Comparison of ENCODE assay signal across 25 cellular contexts in genomic region chr4:23130845-23131244, GRCh38.
A peak's percentile ranks its signal among the peaks of the same experiment; 100 is the strongest.
DNase-seq lines count a peak whose midpoint lies in the region; ATAC-seq and TF ChIP-seq lines count a peak whose summit lies in the region.
"Had no signal": no experiment of that assay in that cellular context is flagged by ENCODE, and none has a peak within 500 bp of the region (broad histone marks: within the 10 kb centered on the region; RNA-seq: fewer than 3 reads in every experiment).

No MANE protein-coding gene starts in this region.

- H4K91ac ChIP-seq in H9 (ENCODE audit: insufficient read length, low read depth, low read length) = no peak overlapping the region

- H3K4me1 ChIP-seq in BE2C (no peaks in the 10 kb centered on the region), H9 (ENCODE audit: insufficient read depth, low read length) (peaks cover 2% of the 10 kb centered on the region; the same call in 1 of the 2 replicates)
- H3K4me1 ChIP-seq: HAP-1 had no signal

- intact Hi-C loops in activated CD4-positive, alpha-beta memory T cell treated with anti-CD3 and anti-CD28 coated beads for 36 hours (cut with micrococcal nuclease) = no loop called here

- H3K27me3 Mint-ChIP-seq in activated CD4-positive, alpha-beta memory T cell treated with anti-CD3 and anti-CD28 coated beads for 36 hours = no peaks in the 10 kb centered on the region
- H3K27me3 Mint-ChIP-seq in T-helper 17 cell = no peaks in the 10 kb centered on the region
- H3K27me3 Mint-ChIP-seq in H9 (ENCODE audit: low read depth) = peaks cover 3% of the 10 kb centered on the region; the same call in 1 of the 2 replicates
- H3K27me3 Mint-ChIP-seq: B cell; CD8-positive, alpha-beta memory T cell had no signal

- H3K23me2 ChIP-seq in H9 (ENCODE audit: insufficient read length, low read depth, low read length, poor library complexity, severe bottlenecking) = no peaks in the 10 kb centered on the region

- peak; percentile 7 for DNase-seq in ACHN
- DNase-seq in BE2C = no peak
- peak; percentile 1 for DNase-seq in NAMALWA (ENCODE audit: low spot score)
- DNase-seq in SK-MEL-5 (ENCODE audit: low read depth, low spot score) = peak; percentile 8
- no peak for DNase-seq in effector CD8-positive, alpha-beta T cell (lab: John Stamatoyannopoulos, UW)
- no peak for DNase-seq in activated CD4-positive, alpha-beta memory T cell treated with anti-CD3 and anti-CD28 coated beads for 36 hours
- DNase-seq in T-helper 17 cell = no peak
- DNase-seq in H9 = no peak
- DNase-seq: Calu3; CD8-positive, alpha-beta memory T cell; GDM1; HFFc6; MG63; NCI-H1048; NCI-H1417; NCI-H1694; NCI-H2029 treated with DMSO at 0.1 percent for 48 hours; NCI-H2227 treated with DMSO at 0.1 percent for 48 hours; NCI-H526 treated with DMSO at 0.1 percent for 48 hours; T-helper 2 cell had no signal

- H3T11ph ChIP-seq in H9 (ENCODE audit: low read length) = no peak overlapping the region

- no peak overlapping the region for H3K4me3 ChIP-seq in BE2C (ENCODE audit: low read depth, low read length)
- H3K4me3 ChIP-seq: GM23338, HAP-1, MG63 had no signal

- H2BK12ac ChIP-seq in H9 (ENCODE audit: insufficient read length, low read depth, low read length) = no peak overlapping the region

- no peak overlapping the region for H3K56ac ChIP-seq in H9 (ENCODE audit: insufficient read length, low read depth, low read length)

- H2AK5ac ChIP-seq in H9 (ENCODE audit: insufficient read length, low read length) = no peak overlapping the region

- H2BK120ac ChIP-seq in H9 (ENCODE audit: low read depth, low read length, poor library complexity, severe bottlenecking) = no peak overlapping the region

- H4K20me1 ChIP-seq in H9 (ENCODE audit: control insufficient read depth, insufficient read depth, insufficient read length) = no peaks in the 10 kb centered on the region

- in situ Hi-C loops in ACHN (cut with HindIII; ENCODE audit: low pct_ligation_motif_present, low pct_unique_long_range_greater_than_20kb, low sequenced_read_pairs) = no loop called here
- in situ Hi-C loops in SK-MEL-5 (cut with HindIII; ENCODE audit: low pct_unique_long_range_greater_than_20kb, low sequenced_read_pairs) = no loop called here

- H3K9ac ChIP-seq in H9 (ENCODE audit: extremely low read depth, insufficient read length, low read length) = no peak overlapping the region

- no peak overlapping the region for H3K27ac ChIP-seq in H9 (ENCODE audit: insufficient read length, low read depth, low read length)

- POLR2A ChIA-PET in activated CD4-positive, alpha-beta memory T cell treated with anti-CD3 and anti-CD28 coated beads for 36 hours (lab: Charles Lee) = no interaction called here

- TF ChIP-seq CTCF in BE2C (IDR thresholded peaks at IDR 0.05; ENCODE audit: low read depth, low read length) (0 out of 2 replicates have a peak, but pooled peaks have one; percentile 3), H9 (conservative IDR thresholded peaks at IDR 0.05) (no peak)

- no peak overlapping the region for H3K18ac ChIP-seq in H9 (ENCODE audit: insufficient read length, low read depth, low read length)

- H3K4me3 Mint-ChIP-seq in activated CD4-positive, alpha-beta memory T cell treated with anti-CD3 and anti-CD28 coated beads for 36 hours = no peak overlapping the region
- H3K4me3 Mint-ChIP-seq in T-helper 17 cell (no peak overlapping the region), H9 (no peak overlapping the region)
- H3K4me3 Mint-ChIP-seq: B cell; CD14-positive monocyte; CD8-positive, alpha-beta memory T cell; GM23338; HFFc6 had no signal

- H2BK15ac ChIP-seq in H9 (ENCODE audit: low read depth, low read length) = no peak overlapping the region

- peaks cover 2% of the 10 kb centered on the region for H3K9me3 Mint-ChIP-seq in activated CD4-positive, alpha-beta memory T cell treated with anti-CD3 and anti-CD28 coated beads for 36 hours
- peaks cover 0 to 2% of the 10 kb centered on the region in 2 experiments; a peak in 1 of 5 replicates for H3K9me3 Mint-ChIP-seq in H9
- H3K9me3 Mint-ChIP-seq: GM23338 had no signal

- no peak overlapping the region for H4K5ac ChIP-seq in H9 (ENCODE audit: insufficient read length, low read depth, low read length)

- H3K4ac ChIP-seq in H9 (ENCODE audit: low read depth, low read length) = no peak overlapping the region

- no peak overlapping the region for H3K27ac Mint-ChIP-seq in activated CD4-positive, alpha-beta memory T cell treated with anti-CD3 and anti-CD28 coated beads for 36 hours
- no peak overlapping the region for H3K27ac Mint-ChIP-seq in T-helper 17 cell
- no peak overlapping the region for H3K27ac Mint-ChIP-seq in H9
- H3K27ac Mint-ChIP-seq: B cell; CD14-positive monocyte; CD8-positive, alpha-beta memory T cell; GM23338; HFFc6 had no signal

- no peaks in the 10 kb centered on the region for H3K36me3 ChIP-seq in BE2C
- H3K36me3 ChIP-seq: HAP-1, MG63 had no signal

- no peaks in the 10 kb centered on the region for H3K4me1 Mint-ChIP-seq in activated CD4-positive, alpha-beta memory T cell treated with anti-CD3 and anti-CD28 coated beads for 36 hours (ENCODE audit: low read depth)
- H3K4me1 Mint-ChIP-seq in T-helper 17 cell (no peaks in the 10 kb centered on the region), H9 (peaks cover 9 to 12% of the 10 kb centered on the region in 2 experiments)
- H3K4me1 Mint-ChIP-seq: B cell; CD14-positive monocyte; CD8-positive, alpha-beta memory T cell had no signal

- H3K4me2 ChIP-seq in H9 (ENCODE audit: insufficient read depth, insufficient read length, low read length) = no peak overlapping the region
- H3K4me2 ChIP-seq: GM23338 had no signal

- no peak overlapping the region for H4K8ac ChIP-seq in H9 (replicated peaks; ENCODE audit: insufficient read length, low read depth, low read length)

- no peak overlapping the region for H2BK5ac ChIP-seq in H9 (ENCODE audit: insufficient read length, low read length)

- H2AFZ ChIP-seq in H9 (ENCODE audit: low read length) = no peak overlapping the region
- H2AFZ ChIP-seq: GM23338 had no signal

- no peaks in the 10 kb centered on the region for H3K79me1 ChIP-seq in H9 (ENCODE audit: insufficient read depth, low read depth, low read length, poor library complexity, severe bottlenecking)

- no peaks in the 10 kb centered on the region for H3K36me3 Mint-ChIP-seq in activated CD4-positive, alpha-beta memory T cell treated with anti-CD3 and anti-CD28 coated beads for 36 hours
- H3K36me3 Mint-ChIP-seq in T-helper 17 cell (ENCODE audit: low read depth) (no peaks in the 10 kb centered on the region), H9 (ENCODE audit: insufficient read depth in 1 of 3, low read depth in 3 of 3) (no peaks in the 10 kb centered on the region; a peak in 1 of 7 replicates)
- H3K36me3 Mint-ChIP-seq: CD14-positive monocyte; CD8-positive, alpha-beta memory T cell had no signal

- no peak overlapping the region for H3K14ac ChIP-seq in H9 (ENCODE audit: insufficient read depth, low read length)

- no peak overlapping the region for H2BK20ac ChIP-seq in H9 (ENCODE audit: low read depth, low read length, poor library complexity, severe bottlenecking)

- CTCF ChIA-PET in activated CD4-positive, alpha-beta memory T cell treated with anti-CD3 and anti-CD28 coated beads for 36 hours (lab: Charles Lee) = no interaction called here

- WGBS in H9 (ENCODE audit: extremely low coverage, insufficient read length, low lambda C conversion rate) = no CpG with 5 or more reads among the region's 2 CpGs

- no peak overlapping the region for H3K23ac ChIP-seq in H9 (ENCODE audit: insufficient read length, low read depth, low read length)

- ATAC-seq in T-helper 17 cell = no peak
- ATAC-seq: GM23338, SK-N-SH treated with all-trans-retinoic acid at 6 μM for 48 hours had no signal

- H3K9me3 ChIP-seq in BE2C = no peaks in the 10 kb centered on the region
- no peaks in the 10 kb centered on the region for H3K9me3 ChIP-seq in T-helper 17 cell (ENCODE audit: control insufficient read depth, low read length, poor library complexity, severe bottlenecking)
- H3K9me3 ChIP-seq in H9 (ENCODE audit: control insufficient read depth, low read depth, low read length) = no peaks in the 10 kb centered on the region
- H3K9me3 ChIP-seq: HAP-1, MG63 had no signal

- H3K27me3 ChIP-seq in BE2C (no peaks in the 10 kb centered on the region), H9 (ENCODE audit: insufficient read depth, low read length) (no peaks in the 10 kb centered on the region)
- H3K27me3 ChIP-seq: MG63 had no signal

- no peaks in the 10 kb centered on the region for H3K79me2 ChIP-seq in H9 (ENCODE audit: insufficient read depth, low read length)

Comparison
In these comparisons a context has a peak if more than half of its experiments do, and no peak if none do; other contexts are left out.
1. DNase-seq: peak in ACHN (single experiment), NAMALWA (single experiment) and SK-MEL-5 (single experiment); none in BE2C (single experiment), effector CD8-positive, alpha-beta T cell (single experiment), activated CD4-positive, alpha-beta memory T cell treated with anti-CD3 and anti-CD28 coated beads for 36 hours (single experiment), T-helper 17 cell (0 of 3) and H9 (single experiment).